16 cellular contexts compared by ENCODE assay signal in the genomic region with DNA sequence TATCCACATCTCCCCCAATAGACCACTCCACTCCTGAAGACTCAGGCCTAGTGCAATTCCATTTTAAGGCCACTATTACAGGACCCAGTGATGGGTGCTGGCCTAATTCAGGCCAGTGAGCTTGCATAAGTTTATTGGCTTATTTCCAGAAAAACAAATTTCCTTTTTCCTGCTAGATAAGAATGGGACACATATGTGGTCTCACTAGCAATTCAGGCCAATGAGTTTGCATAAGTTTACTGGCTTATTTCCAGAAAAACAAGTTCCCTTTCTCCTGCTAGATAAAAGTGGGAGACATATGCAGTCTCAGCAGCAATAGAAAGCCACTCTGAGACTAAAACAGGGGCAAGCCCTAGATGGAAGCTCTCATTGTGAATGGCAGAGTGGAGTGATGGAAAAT. TPM values are rescaled to one million over a fixed set of nuclear protein-coding genes. Genes with fewer than 3 reads are reported as not detected.
DNase-seq lines count a peak whose midpoint lies in the region; ATAC-seq and TF ChIP-seq lines count a peak whose summit lies in the region.
"Had no signal": no experiment of that assay in that cellular context is flagged by ENCODE, and none has a peak within 500 bp of the region (broad histone marks: within the 10 kb centered on the region; RNA-seq: fewer than 3 reads in every experiment).

No MANE protein-coding gene starts in this region.

- no peak for TF ChIP-seq CTCF in Caco-2 (IDR thresholded peaks at IDR 0.05; ENCODE audit: insufficient read depth in 1 of 2, low read depth in 1 of 2, low read length in 1 of 2, severe bottlenecking in 1 of 2, unreplicated experiment in 1 of 2)
- TF ChIP-seq CTCF in parathyroid adenoma (IDR thresholded peaks at IDR 0.05) = no peak

- no peak overlapping the region for H3K9ac ChIP-seq in parathyroid adenoma

- H3K9me3 ChIP-seq in Caco-2 (no peaks in the 10 kb centered on the region), parathyroid adenoma (ENCODE audit: control insufficient read depth, low read length) (no peaks in the 10 kb centered on the region)

- CTCF ChIA-PET in Caco-2 (lab: Charles Lee) = interaction anchor here (1.6 to 3.2 kb wide), 3 partner anchors 20 to 39 kb away, joined by 7 to 39 read pairs (median 34); a partner anchor contains a TSS

- H3K4me3 ChIP-seq in Caco-2 (ENCODE audit: low read depth, low read length) (no peak overlapping the region), parathyroid adenoma (ENCODE audit: low read depth, low read length) (no peak overlapping the region), H7 (ENCODE audit: insufficient read depth, low read depth, low read length) (no peak overlapping the region)

- no peak overlapping the region for H3K4me2 ChIP-seq in parathyroid adenoma (ENCODE audit: low read length)

- no peak overlapping the region for H2AFZ ChIP-seq in parathyroid adenoma

- intact Hi-C loops in Caco-2 (cut with micrococcal nuclease; ENCODE audit: unreplicated experiment) = loop anchor here (5.0 kb wide), 3 partner anchors 130 to 715 kb away; a partner anchor contains a TSS

- peaks cover 74% of the 10 kb centered on the region for H3K4me1 ChIP-seq in Caco-2
- H3K4me1 ChIP-seq in parathyroid adenoma = peaks cover 18% of the 10 kb centered on the region

- ATAC-seq in GM19455 (IDR thresholded peaks at IDR 0.05; ENCODE audit: unreplicated experiment) = no peak
- ATAC-seq: activated CD8-positive, alpha-beta T cell treated with anti-CD3 and anti-CD28 coated beads for 36 hours; stimulated activated naive CD8-positive, alpha-beta T cell treated with anti-CD3 and anti-CD28 coated beads, Interleukin-15, Interleukin-2, amounts not matched to agents 100 U/mL and 50 U/mL, for 24 hours; T-cell had no signal

- peak overlapping the region; percentile 19 for H3K27ac ChIP-seq in parathyroid adenoma

- H3K4me1 Mint-ChIP-seq in Caco-2 (ENCODE audit: low read depth, unreplicated experiment) = peaks cover 47% of the 10 kb centered on the region

- BruUV-seq in Caco-2 (replicated peaks; lab: Mats Ljungman, UMichigan) = no TSS peak

- no peaks in the 10 kb centered on the region for H3K36me3 ChIP-seq in Caco-2 (ENCODE audit: control insufficient read depth, insufficient read depth, low read length)
- H3K36me3 ChIP-seq in parathyroid adenoma (ENCODE audit: control insufficient read depth, insufficient read depth, low read length) = no peaks in the 10 kb centered on the region
- no peaks in the 10 kb centered on the region for H3K36me3 ChIP-seq in H7 (replicated peaks; ENCODE audit: control insufficient read depth, insufficient read depth, low read length)

- no peak for DNase-seq in Caco-2
- peak; percentile 24 for DNase-seq in UCSD-AML1 (lab: John Stamatoyannopoulos, UW; ENCODE audit: unreplicated experiment)
- peak; percentile 55 for DNase-seq in fibroblast of peridontal ligament (ENCODE audit: extremely low read depth)
- DNase-seq in activated CD4-positive, alpha-beta T cell treated with anti-CD3 and anti-CD28 coated beads for 48 hours = no peak
- DNase-seq in SW 1271 (lab: John Stamatoyannopoulos, UW) = no peak
- no peak for DNase-seq in H7
- DNase-seq: activated CD8-positive, alpha-beta T cell treated with anti-CD3 and anti-CD28 coated beads for 36 hours; activated naive CD4-positive, alpha-beta T cell treated with anti-CD3 and anti-CD28 coated beads, Interleukin-2, amount 10 ng/mL, durations not matched to agents 7 days and 5 days; CD4-positive, CD25-positive, alpha-beta regulatory T cell; MM.1S; NCI-H526 treated with DMSO at 0.1 percent for 48 hours; stimulated activated CD4-positive, alpha-beta T cell treated with anti-CD3 and anti-CD28 coated beads, Interleukin-2, amount 100 ng/mL, for 24 hours; stimulated activated naive CD8-positive, alpha-beta T cell treated with anti-CD3 and anti-CD28 coated beads, Interleukin-15, Interleukin-2, amounts not matched to agents 100 U/mL and 50 U/mL, for 24 hours; T-cell had no signal

- POLR2A ChIA-PET in Caco-2 (lab: Charles Lee) = interaction anchor here (1.2 to 1.7 kb wide), 3 partner anchors 18 to 23 kb away, joined by 3 to 6 read pairs (median 6); a partner anchor contains a TSS

- no peaks in the 10 kb centered on the region for H3K79me2 ChIP-seq in parathyroid adenoma

- no peaks in the 10 kb centered on the region for H3K27me3 Mint-ChIP-seq in Caco-2 (ENCODE audit: insufficient read depth, unreplicated experiment)

- no peaks in the 10 kb centered on the region for H3K9me3 Mint-ChIP-seq in Caco-2 (ENCODE audit: unreplicated experiment)
- H3K9me3 Mint-ChIP-seq: activated CD8-positive, alpha-beta T cell treated with anti-CD3 and anti-CD28 coated beads for 36 hours; activated naive CD4-positive, alpha-beta T cell treated with anti-CD3 and anti-CD28 coated beads, Interleukin-2, amount 10 ng/mL, durations not matched to agents 7 days and 5 days; CD4-positive, CD25-positive, alpha-beta regulatory T cell; T-cell had no signal

- H3K27me3 ChIP-seq in Caco-2 (replicated peaks; ENCODE audit: control insufficient read depth, insufficient read depth, low read length) (no peaks in the 10 kb centered on the region), parathyroid adenoma (ENCODE audit: control insufficient read depth, insufficient read depth, low read length) (no peaks in the 10 kb centered on the region), H7 (ENCODE audit: control insufficient read depth, insufficient read depth, low read length) (no peaks in the 10 kb centered on the region)

- no peaks in the 10 kb centered on the region for H3K36me3 Mint-ChIP-seq in Caco-2 (ENCODE audit: insufficient read depth, unreplicated experiment)
- H3K36me3 Mint-ChIP-seq: activated naive CD4-positive, alpha-beta T cell treated with anti-CD3 and anti-CD28 coated beads, Interleukin-2, amount 10 ng/mL, durations not matched to agents 7 days and 5 days; CD4-positive, CD25-positive, alpha-beta regulatory T cell; T-cell had no signal

- peak overlapping the region; percentile 14 for H3K27ac Mint-ChIP-seq in Caco-2 (ENCODE audit: unreplicated experiment)
- H3K27ac Mint-ChIP-seq: activated CD8-positive, alpha-beta T cell treated with anti-CD3 and anti-CD28 coated beads for 36 hours; activated naive CD4-positive, alpha-beta T cell treated with anti-CD3 and anti-CD28 coated beads, Interleukin-2, amount 10 ng/mL, durations not matched to agents 7 days and 5 days; CD4-positive, CD25-positive, alpha-beta regulatory T cell; T-cell had no signal

- H3K4me3 Mint-ChIP-seq in Caco-2 (ENCODE audit: unreplicated experiment) = no peak overlapping the region
- H3K4me3 Mint-ChIP-seq: activated CD8-positive, alpha-beta T cell treated with anti-CD3 and anti-CD28 coated beads for 36 hours; activated naive CD4-positive, alpha-beta T cell treated with anti-CD3 and anti-CD28 coated beads, Interleukin-2, amount 10 ng/mL, durations not matched to agents 7 days and 5 days; CD4-positive, CD25-positive, alpha-beta regulatory T cell; T-cell had no signal

RNA-seq across cellular contexts. Expression of a gene that starts 22.4 kb away (rescaled TPM):
- 114 and 127 TPM in 2 replicates for total RNA-seq in Caco-2 (2022)
- total RNA-seq in H7 (2014; rRNA removed; shearing (Covaris generic)) = 103 and 106 TPM in 2 replicates

RNA-seq across cellular contexts. Expression of a gene that starts 33.2 kb away (rescaled TPM):
- 56.5 and 72.2 TPM in 2 replicates for total RNA-seq in Caco-2 (2022)
- 34.5 and 39.7 TPM in 2 replicates for total RNA-seq in H7 (2014; rRNA removed; shearing (Covaris generic))

Comparison
In these comparisons a context has a peak if more than half of its experiments do, and no peak if none do; other contexts are left out.
1. DNase-seq: peak in UCSD-AML1 (single experiment) and fibroblast of peridontal ligament (single experiment); none in Caco-2 (0 of 2), activated CD4-positive, alpha-beta T cell treated with anti-CD3 and anti-CD28 coated beads for 48 hours (single experiment), SW 1271 (0 of 2) and H7 (single experiment).